In the genomic region with DNA sequence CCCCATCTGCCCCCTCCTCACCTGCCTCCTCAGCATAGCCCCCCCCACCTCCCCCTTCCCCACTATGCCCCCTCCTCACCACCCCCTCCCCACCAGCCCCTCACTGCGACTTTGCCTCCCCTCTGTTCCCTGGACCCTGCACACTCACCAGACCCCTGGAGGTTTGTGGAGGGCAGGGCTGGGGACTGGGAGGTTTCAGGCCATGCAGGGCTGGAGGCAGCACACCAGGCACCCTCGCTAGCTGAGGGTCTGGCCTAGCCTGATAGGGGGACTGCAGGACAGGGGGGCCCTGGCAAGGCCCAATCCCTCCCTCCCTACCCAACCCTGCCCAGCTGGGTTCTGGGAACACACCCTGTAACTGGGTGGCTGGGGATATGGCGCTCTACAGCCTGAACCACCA, we compare ENCODE assay signal across 22 cellular contexts. TPM values are rescaled to one million over a fixed set of nuclear protein-coding genes. Genes with fewer than 3 reads are reported as not detected.
"Had no signal": no experiment of that assay in that cellular context is flagged by ENCODE, and none has a peak within 500 bp of the region (broad histone marks: within the 10 kb centered on the region; RNA-seq: fewer than 3 reads in every experiment).

No MANE protein-coding gene starts in this region.

- H3K4me3 Mint-ChIP-seq: immature natural killer cell; naive thymus-derived CD8-positive, alpha-beta T cell; nephron progenitor cell; stimulated activated naive B cell treated with anti-CD40 and anti-IgM and Interleukin-4, amounts not matched to agents 10 μg/mL and 1 μg/mL and 100 μg/mL, for 72 hours; stimulated activated naive CD8-positive, alpha-beta T cell treated with anti-CD3 and anti-CD28 coated beads, Interleukin-15, Interleukin-2, amounts not matched to agents 100 ng/mL and 50 ng/mL, for 24 hours had no signal

- H3K9me3 Mint-ChIP-seq: immature natural killer cell; naive thymus-derived CD8-positive, alpha-beta T cell; nephron progenitor cell; stimulated activated naive B cell treated with anti-CD40 and anti-IgM and Interleukin-4, amounts not matched to agents 10 μg/mL and 1 μg/mL and 100 μg/mL, for 72 hours; stimulated activated naive CD8-positive, alpha-beta T cell treated with anti-CD3 and anti-CD28 coated beads, Interleukin-15, Interleukin-2, amounts not matched to agents 100 ng/mL and 50 ng/mL, for 24 hours had no signal

- H3K36me3 ChIP-seq: ovary, thoracic aorta had no signal

- H3K36me3 Mint-ChIP-seq: immature natural killer cell had no signal

- H3K4me3 ChIP-seq: esophagus muscularis mucosa, gastroesophageal sphincter, heart right ventricle, left ventricle myocardium inferior, lower lobe of right lung, ovary, psoas muscle, skin epidermis, thoracic aorta, tibial nerve had no signal

- H3K9me3 ChIP-seq: heart right ventricle, left ventricle myocardium inferior, lower lobe of right lung, ovary, psoas muscle, spleen, thoracic aorta, tibial nerve, upper lobe of left lung had no signal

- H3K27me3 Mint-ChIP-seq: naive thymus-derived CD8-positive, alpha-beta T cell; stimulated activated naive CD8-positive, alpha-beta T cell treated with anti-CD3 and anti-CD28 coated beads, Interleukin-15, Interleukin-2, amounts not matched to agents 100 ng/mL and 50 ng/mL, for 24 hours had no signal

- H3K4me1 Mint-ChIP-seq: immature natural killer cell, nephron progenitor cell had no signal

- H3K27ac Mint-ChIP-seq: immature natural killer cell; naive thymus-derived CD8-positive, alpha-beta T cell; nephron progenitor cell; stimulated activated naive B cell treated with anti-CD40 and anti-IgM and Interleukin-4, amounts not matched to agents 10 μg/mL and 1 μg/mL and 100 μg/mL, for 72 hours; stimulated activated naive CD8-positive, alpha-beta T cell treated with anti-CD3 and anti-CD28 coated beads, Interleukin-15, Interleukin-2, amounts not matched to agents 100 ng/mL and 50 ng/mL, for 24 hours had no signal

- H3K4me1 ChIP-seq: psoas muscle had no signal

- H3K27me3 ChIP-seq: foreskin keratinocyte, ovary, upper lobe of left lung had no signal

- DNase-seq: cortex of kidney, occipital lobe had no signal

- H3K27ac ChIP-seq: epithelial cell of prostate, esophagus muscularis mucosa, foreskin keratinocyte, gastroesophageal sphincter, heart right ventricle, left ventricle myocardium inferior, lower lobe of right lung, ovary, psoas muscle, spleen, thoracic aorta, tibial nerve, upper lobe of left lung had no signal

RNA-seq across cellular contexts. Expression of a gene that starts 43.7 kb away (rescaled TPM):
- total RNA-seq: myocyte; naive thymus-derived CD8-positive, alpha-beta T cell had no signal
- polyA plus RNA-seq: immature natural killer cell had no signal
